In genomic region chr3:169305460-169305859, GRCh38 we compare ENCODE assay signal across 14 cellular contexts.
"Had no signal": no experiment of that assay in that cellular context is flagged by ENCODE, and none has a peak within 500 bp of the region (broad histone marks: within the 10 kb centered on the region; RNA-seq: fewer than 3 reads in every experiment).

No MANE protein-coding gene starts in this region.

- H3K4me1 ChIP-seq: foreskin keratinocyte had no signal

- DNase-seq: activated CD4-positive, alpha-beta T cell treated with anti-CD3 and anti-CD28 coated beads, Interleukin-2, amount 50 U/mL, for 4 hours; activated CD4-positive, CD25-positive, alpha-beta regulatory T cell treated with anti-CD3 and anti-CD28 coated beads, Interleukin-2, amount 50 U/mL, for 72 hours; activated effector memory CD4-positive, alpha-beta T cell treated with Interleukin-2 at 50 U/mL for 16 hours; activated T-cell treated with anti-CD3 and anti-CD28 coated beads, Interleukin-2, amount 50 U/mL, for 1 hour; amygdala; brain microvascular endothelial cell; foreskin keratinocyte; mammary epithelial cell; nephron progenitor cell; stimulated activated naive CD4-positive, alpha-beta T cell treated with Interleukin-2 at 50 U/mL for 16 hours had no signal

- H3K27ac ChIP-seq: brain microvascular endothelial cell, foreskin keratinocyte had no signal

- FAIRE-seq: endometrium, urothelium cell line had no signal

- H3K27me3 ChIP-seq: brain microvascular endothelial cell had no signal

- ATAC-seq: foreskin keratinocyte, left lobe of liver, sciatic nerve had no signal

- H3K36me3 ChIP-seq: brain microvascular endothelial cell had no signal
